18 cellular contexts compared by ENCODE assay signal in the genomic region with DNA sequence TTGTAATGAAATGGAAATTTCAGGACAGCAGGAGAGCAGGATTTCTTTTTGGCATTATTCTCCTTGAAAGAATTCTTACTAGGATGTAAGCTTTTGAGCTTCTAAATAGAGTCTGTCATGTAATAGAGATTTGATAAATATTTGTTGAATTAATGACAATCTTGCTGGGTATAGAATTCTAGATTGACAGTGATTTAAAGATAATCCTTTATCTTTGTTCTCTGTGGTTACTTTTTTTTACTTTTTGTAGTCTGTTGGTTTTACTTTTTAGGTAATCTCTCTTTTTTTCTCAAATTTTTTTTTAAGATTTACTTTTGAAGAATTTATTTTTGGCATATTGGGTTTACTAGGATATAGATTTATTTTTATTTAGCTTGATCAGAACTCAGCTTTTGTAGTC.
"Had no signal": no experiment of that assay in that cellular context is flagged by ENCODE, and none has a peak within 500 bp of the region (broad histone marks: within the 10 kb centered on the region; RNA-seq: fewer than 3 reads in every experiment).

No MANE protein-coding gene starts in this region.

- H3K27me3 Mint-ChIP-seq: activated naive CD8-positive, alpha-beta T cell treated with anti-CD3 and anti-CD28 coated beads, Interleukin-2, amount 10 ng/mL, durations not matched to agents 7 days and 5 days had no signal

- H3K4me3 Mint-ChIP-seq: activated naive CD8-positive, alpha-beta T cell treated with anti-CD3 and anti-CD28 coated beads, Interleukin-2, amount 10 ng/mL, durations not matched to agents 7 days and 5 days; T-helper 1 cell treated with Interleukin-12 subunit alpha and Interleukin-12 subunit beta and Interleukin-4 antibody, amounts not matched to agents 30 μg/mL and 1 μg/mL, for 36 hours; WTC11 had no signal

- H3K4me3 ChIP-seq: ascending aorta, body of pancreas, SJSA1 had no signal

- H3K36me3 ChIP-seq: SJSA1 had no signal

- H3K9me3 ChIP-seq: body of pancreas, SJSA1 had no signal

- DNase-seq: activated CD4-positive, alpha-beta T cell treated with anti-CD3 and anti-CD28 coated beads for 48 hours; activated CD4-positive, alpha-beta T cell treated with anti-CD3 and anti-CD28 coated beads, Interleukin-2, amount 50 U/mL, for 4 hours; activated CD4-positive, CD25-positive, alpha-beta regulatory T cell treated with anti-CD3 and anti-CD28 coated beads, Interleukin-2, amount 50 U/mL, for 72 hours; activated naive CD4-positive, alpha-beta T cell treated with anti-CD3 and anti-CD28 coated beads, Interleukin-2, amount 50 U/mL, for 16 hours; activated naive CD8-positive, alpha-beta T cell treated with anti-CD3 and anti-CD28 coated beads, Interleukin-2, amount 10 ng/mL, durations not matched to agents 7 days and 5 days; body of pancreas; MM.1S; NCI-H1105; NCI-H1436 treated with DMSO at 0.1 percent for 48 hours; NCI-H187; NCI-H2081; NCI-H510A treated with DMSO at 0.1 percent for 48 hours; SHP77 had no signal

- H3K27ac ChIP-seq: ascending aorta, body of pancreas, SJSA1 had no signal

- H3K27ac Mint-ChIP-seq: activated naive CD8-positive, alpha-beta T cell treated with anti-CD3 and anti-CD28 coated beads, Interleukin-2, amount 10 ng/mL, durations not matched to agents 7 days and 5 days; T-helper 1 cell treated with Interleukin-12 subunit alpha and Interleukin-12 subunit beta and Interleukin-4 antibody, amounts not matched to agents 30 μg/mL and 1 μg/mL, for 36 hours; WTC11 had no signal

- ATAC-seq: body of pancreas, SK-N-SH treated with all-trans-retinoic acid at 6 μM for 48 hours, WTC11 had no signal

- H3K4me1 Mint-ChIP-seq: WTC11 had no signal

- H3K4me1 ChIP-seq: ascending aorta, body of pancreas, SJSA1 had no signal

- H3K27me3 ChIP-seq: ascending aorta, body of pancreas, SJSA1 had no signal
